19 cellular contexts compared by ENCODE assay signal in the genomic region with DNA sequence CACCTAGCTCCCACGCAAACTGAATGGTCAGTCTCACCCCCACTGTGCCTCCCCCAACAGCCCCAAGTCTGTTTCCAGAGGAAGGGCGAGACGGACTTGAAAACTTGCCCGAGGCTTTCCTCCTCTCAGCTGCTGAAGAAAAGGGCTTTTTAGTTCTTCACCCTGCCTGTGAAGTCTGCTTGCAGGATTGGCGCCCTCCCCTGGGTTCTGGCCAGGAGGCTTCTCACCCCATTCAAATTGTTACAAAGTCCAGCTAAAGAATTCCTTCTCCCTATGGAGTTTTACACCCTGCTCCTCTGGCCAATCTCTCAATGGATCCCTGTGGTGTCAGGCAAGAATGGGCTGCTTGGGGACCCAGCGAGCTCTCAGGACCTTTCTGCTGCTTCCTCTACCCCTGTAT.
"Had no signal": no experiment of that assay in that cellular context is flagged by ENCODE, and none has a peak within 500 bp of the region (broad histone marks: within the 10 kb centered on the region; RNA-seq: fewer than 3 reads in every experiment).

No MANE protein-coding gene starts in this region.

- H3K27me3 Mint-ChIP-seq: activated naive CD8-positive, alpha-beta T cell; memory B cell; stimulated activated naive CD8-positive, alpha-beta T cell treated with anti-CD3 and anti-CD28 coated beads, Interleukin-15, amount 100 ng/mL, for 72 hours had no signal

- H3K9me3 Mint-ChIP-seq: memory B cell; stimulated activated effector memory CD8-positive, alpha-beta T cell treated with anti-CD3 and anti-CD28 coated beads, Interleukin-12 subunit alpha, Interleukin-12 subunit beta, amount 100 ng/mL, for 72 hours had no signal

- DNase-seq: activated CD4-positive, alpha-beta T cell treated with anti-CD3 and anti-CD28 coated beads for 1 hour; activated CD4-positive, alpha-beta T cell treated with anti-CD3 and anti-CD28 coated beads, Interleukin-2, amount 50 U/mL, for 1 hour; activated T-cell treated with anti-CD3 and anti-CD28 coated beads, Interleukin-2, amount 50 U/mL, for 1 hour; adrenal gland; cortex of kidney; erythroblast; foreskin keratinocyte; hippocampal formation; left cardiac atrium; occipital lobe; small intestine; stimulated activated CD4-positive, alpha-beta T cell treated with anti-CD3 and anti-CD28 coated beads, Interleukin-2, amount 100 ng/mL, for 24 hours; stimulated activated naive CD8-positive, alpha-beta T cell treated with anti-CD3 and anti-CD28 coated beads, Interleukin-15, amount 100 ng/mL, for 72 hours had no signal

- H3K4me3 ChIP-seq: adrenal gland, tibial nerve had no signal

- H3K36me3 ChIP-seq: adrenal gland had no signal

- H3K4me1 ChIP-seq: adrenal gland, foreskin keratinocyte, tibial nerve had no signal

- H3K4me3 Mint-ChIP-seq: activated naive CD8-positive, alpha-beta T cell; memory B cell; stimulated activated effector memory CD8-positive, alpha-beta T cell treated with anti-CD3 and anti-CD28 coated beads, Interleukin-12 subunit alpha, Interleukin-12 subunit beta, amount 100 ng/mL, for 72 hours; stimulated activated naive CD8-positive, alpha-beta T cell treated with anti-CD3 and anti-CD28 coated beads, Interleukin-15, amount 100 ng/mL, for 72 hours had no signal

- H3K4me1 Mint-ChIP-seq: stimulated activated effector memory CD8-positive, alpha-beta T cell treated with anti-CD3 and anti-CD28 coated beads, Interleukin-12 subunit alpha, Interleukin-12 subunit beta, amount 100 ng/mL, for 72 hours had no signal

- H3K36me3 Mint-ChIP-seq: memory B cell; stimulated activated effector memory CD8-positive, alpha-beta T cell treated with anti-CD3 and anti-CD28 coated beads, Interleukin-12 subunit alpha, Interleukin-12 subunit beta, amount 100 ng/mL, for 72 hours had no signal

- H3K27ac Mint-ChIP-seq: activated naive CD8-positive, alpha-beta T cell; memory B cell; stimulated activated effector memory CD8-positive, alpha-beta T cell treated with anti-CD3 and anti-CD28 coated beads, Interleukin-12 subunit alpha, Interleukin-12 subunit beta, amount 100 ng/mL, for 72 hours had no signal

- H3K9me3 ChIP-seq: adrenal gland, tibial nerve had no signal

- H3K27me3 ChIP-seq: adrenal gland, foreskin keratinocyte, tibial nerve had no signal

- H3K27ac ChIP-seq: adrenal gland, foreskin keratinocyte, tibial nerve, VCaP had no signal

- ATAC-seq: foreskin keratinocyte; left cardiac atrium; sciatic nerve; stimulated activated effector memory CD8-positive, alpha-beta T cell treated with anti-CD3 and anti-CD28 coated beads, Interleukin-12 subunit alpha, Interleukin-12 subunit beta, amount 100 ng/mL, for 72 hours; stimulated activated naive CD8-positive, alpha-beta T cell treated with anti-CD3 and anti-CD28 coated beads, Interleukin-15, amount 100 ng/mL, for 72 hours had no signal
